ENCODE assay signal across 27 cellular contexts in genomic region chr10:126422561-126422960, GRCh38. TPM values are rescaled to one million over a fixed set of nuclear protein-coding genes. Genes with fewer than 3 reads are reported as not detected.
DNase-seq lines count a peak whose midpoint lies in the region; ATAC-seq, FAIRE-seq and TF ChIP-seq lines count a peak whose summit lies in the region.
"Had no signal": no experiment of that assay in that cellular context is flagged by ENCODE, and none has a peak within 500 bp of the region (broad histone marks: within the 10 kb centered on the region; RNA-seq: fewer than 3 reads in every experiment).

No MANE protein-coding gene starts in this region.

- H3K27me3 ChIP-seq in astrocyte (ENCODE audit: insufficient read depth, low read length) (no peaks in the 10 kb centered on the region), subcutaneous abdominal adipose tissue (ENCODE audit: control insufficient read depth in 5 of 5, insufficient read depth in 4 of 5, low read length in 5 of 5) (no peaks in the 10 kb centered on the region)
- H3K27me3 ChIP-seq: BE2C, stomach had no signal

- H3K27ac ChIP-seq in astrocyte (ENCODE audit: low read depth, low read length) (peak overlapping the region; percentile 97), subcutaneous abdominal adipose tissue (ENCODE audit: low read depth, low read length) (peak overlapping the region; percentile 13)
- H3K27ac ChIP-seq: 22Rv1, neutrophil, stomach, WERI-Rb-1 had no signal

- ATAC-seq in HG03460 (IDR thresholded peaks at IDR 0.05; ENCODE audit: unreplicated experiment), result no peak

- H3K4me3 Mint-ChIP-seq in astrocyte (ENCODE audit: unreplicated experiment), result no peak overlapping the region
- H3K4me3 Mint-ChIP-seq: activated naive CD8-positive, alpha-beta T cell treated with anti-CD3 and anti-CD28 coated beads for 36 hours; dendritic cell treated with granulocyte-macrophage colony-stimulating factor and Interleukin-4, amounts not matched to agents 40 ng/mL and 50 ng/mL, for 4 days; T-helper 2 cell treated with Interferon-gamma antibody and Interleukin-4, amounts not matched to agents 5 μg/mL and 100 μg/mL, for 36 hours; type B pancreatic cell had no signal

- H3K27ac Mint-ChIP-seq in astrocyte (ENCODE audit: unreplicated experiment), result peak overlapping the region; percentile 98
- H3K27ac Mint-ChIP-seq: activated naive CD8-positive, alpha-beta T cell treated with anti-CD3 and anti-CD28 coated beads for 36 hours; dendritic cell treated with granulocyte-macrophage colony-stimulating factor and Interleukin-4, amounts not matched to agents 40 ng/mL and 50 ng/mL, for 4 days; T-helper 2 cell treated with Interferon-gamma antibody and Interleukin-4, amounts not matched to agents 5 μg/mL and 100 μg/mL, for 36 hours had no signal

- H3K9ac ChIP-seq in astrocyte (ENCODE audit: low read length), result peak overlapping the region; percentile 69
- peak overlapping the region in 1 of 5 donors; percentile 44 for H3K9ac ChIP-seq in subcutaneous abdominal adipose tissue (ENCODE audit: low read length in 5 of 5)

- peak; percentile 19 for DNase-seq in DMS53 (lab: John Stamatoyannopoulos, UW)
- no peak for DNase-seq in DMS53 treated with DMSO at 0.1 percent for 48 hours (lab: John Stamatoyannopoulos, UW; ENCODE audit: unreplicated experiment)
- DNase-seq in astrocyte (ENCODE audit: low read depth), result peak; percentile 58
- peak; percentile 20 for DNase-seq in fibroblast of mammary gland (ENCODE audit: low read depth)
- DNase-seq in erythroblast (lab: John Stamatoyannopoulos, UW), result no peak
- DNase-seq in GM12891 (ENCODE audit: insufficient read length, low spot score), result no peak
- DNase-seq: activated naive CD8-positive, alpha-beta T cell treated with anti-CD3 and anti-CD28 coated beads for 36 hours; BE2C; COR-L47; kidney; NCI-H187 treated with DMSO at 0.1 percent for 48 hours; NCI-H2227 treated with DMSO at 0.1 percent for 48 hours; NCI-H748 treated with DMSO at 0.1 percent for 48 hours; stomach; WERI-Rb-1 had no signal

- H3K36me3 ChIP-seq in astrocyte (ENCODE audit: insufficient read depth, low read length) (no peaks in the 10 kb centered on the region), subcutaneous abdominal adipose tissue (ENCODE audit: control insufficient read depth in 5 of 5, insufficient read depth in 5 of 5, low read length in 5 of 5) (no peaks in the 10 kb centered on the region)
- H3K36me3 ChIP-seq: BE2C, neutrophil, stomach, WERI-Rb-1 had no signal

- TF ChIP-seq CTCF in astrocyte (IDR thresholded peaks at IDR 0.05; ENCODE audit: insufficient read depth, low read depth, low read length), result no peak
- TF ChIP-seq CTCF in fibroblast of mammary gland (conservative IDR thresholded peaks at IDR 0.05; ENCODE audit: control insufficient read depth, insufficient read depth, low read depth, low read length), result no peak

- TF ChIP-seq POLR2A in erythroblast (IDR thresholded peaks at IDR 0.05; ENCODE audit: low read length), result no peak
- no peak for TF ChIP-seq POLR2A in GM12891 (IDR thresholded peaks at IDR 0.05; ENCODE audit: low read depth, low read length)

- peaks cover 38% of the 10 kb centered on the region for H3K4me1 Mint-ChIP-seq in astrocyte (ENCODE audit: low read depth, unreplicated experiment)
- H3K4me1 Mint-ChIP-seq: activated naive CD8-positive, alpha-beta T cell treated with anti-CD3 and anti-CD28 coated beads for 36 hours had no signal

- peaks cover 4% of the 10 kb centered on the region for H3K36me3 Mint-ChIP-seq in astrocyte (ENCODE audit: low read depth, unreplicated experiment)
- H3K36me3 Mint-ChIP-seq: activated naive CD8-positive, alpha-beta T cell treated with anti-CD3 and anti-CD28 coated beads for 36 hours had no signal

- no peak overlapping the region for H3K4me2 ChIP-seq in astrocyte (ENCODE audit: low read length)

- H3K4me1 ChIP-seq in astrocyte (ENCODE audit: insufficient read depth, low read length) (peaks cover 18% of the 10 kb centered on the region), subcutaneous abdominal adipose tissue (ENCODE audit: control insufficient read depth in 5 of 5, insufficient read depth in 5 of 5, low read length in 5 of 5) (peaks cover 2 to 25% (median 13%) of the 10 kb centered on the region in 5 donors)
- H3K4me1 ChIP-seq: BE2C, stomach had no signal

- H3K9me3 ChIP-seq in astrocyte (ENCODE audit: insufficient read depth, low read depth, low read length) (peaks cover 20% of the 10 kb centered on the region), subcutaneous abdominal adipose tissue (ENCODE audit: control insufficient read depth in 5 of 5, low read length in 5 of 5) (peaks cover 0 to 18% (median 17%) of the 10 kb centered on the region in 5 donors)
- H3K9me3 ChIP-seq: BE2C, neutrophil had no signal

- H3K4me3 ChIP-seq in astrocyte (ENCODE audit: insufficient read depth, low read depth, low read length), result no peak overlapping the region
- no peak overlapping the region for H3K4me3 ChIP-seq in fibroblast of mammary gland (ENCODE audit: control insufficient read depth, low read depth, low read length)
- H3K4me3 ChIP-seq in subcutaneous abdominal adipose tissue (ENCODE audit: low read depth in 1 of 5, low read length in 5 of 5), result no peak overlapping the region
- H3K4me3 ChIP-seq: lung, stomach had no signal

- H2AFZ ChIP-seq in astrocyte (ENCODE audit: low read depth, low read length), result no peak overlapping the region

- no peaks in the 10 kb centered on the region for H4K20me1 ChIP-seq in astrocyte (ENCODE audit: insufficient read depth, low read length)

- no peaks in the 10 kb centered on the region for H3K79me2 ChIP-seq in astrocyte (ENCODE audit: insufficient read depth, low read length)

- peaks cover 8% of the 10 kb centered on the region for H3K9me3 Mint-ChIP-seq in astrocyte (ENCODE audit: unreplicated experiment)

- FAIRE-seq in astrocyte (lab: Jason Lieb, UNC) (peak; percentile 32), GM12891 (lab: Jason Lieb, UNC) (no peak)
- FAIRE-seq: endometrium, frontal cortex, H1, kidney had no signal

- no peaks in the 10 kb centered on the region for H3K27me3 Mint-ChIP-seq in astrocyte (ENCODE audit: low read depth, unreplicated experiment)
- H3K27me3 Mint-ChIP-seq: activated T-helper 17 cell treated with anti-CD3 and anti-CD28 coated beads, Interleukin-2, amount 50 U/mL, for 72 hours had no signal

TF ChIP-seq in GM12891, 5 proteins besides CTCF, POLR2A, EP300 and RAD21:
- TF ChIP-seq SPI1 (IDR thresholded peaks at IDR 0.05; ENCODE audit: low read depth, low read length) (no peak), POU2F2 (IDR thresholded peaks at IDR 0.05; ENCODE audit: low read depth, low read length) (no peak), PAX5 (IDR thresholded peaks at IDR 0.05; ENCODE audit: insufficient read depth, low read length, severe bottlenecking) (no peak)

RNA-seq across cellular contexts. Expression of gene ADAM12, which starts 34.3 kb away (rescaled TPM):
- total RNA-seq in astrocyte, result 100 and 126 TPM in 2 replicates
- polyA plus RNA-seq in GM12891 (2012; ENCODE audit: low read depth, missing spikeins), result 0.09 TPM

Comparison
In these comparisons a context has a peak if more than half of its experiments do, and no peak if none do; other contexts are left out.
1. DNase-seq: peak in DMS53 (single experiment), astrocyte (single experiment) and fibroblast of mammary gland (single experiment); none in DMS53 treated with DMSO at 0.1 percent for 48 hours (single experiment), erythroblast (0 of 2) and GM12891 (single experiment).